10 cellular contexts compared by ENCODE assay signal in the genomic region with DNA sequence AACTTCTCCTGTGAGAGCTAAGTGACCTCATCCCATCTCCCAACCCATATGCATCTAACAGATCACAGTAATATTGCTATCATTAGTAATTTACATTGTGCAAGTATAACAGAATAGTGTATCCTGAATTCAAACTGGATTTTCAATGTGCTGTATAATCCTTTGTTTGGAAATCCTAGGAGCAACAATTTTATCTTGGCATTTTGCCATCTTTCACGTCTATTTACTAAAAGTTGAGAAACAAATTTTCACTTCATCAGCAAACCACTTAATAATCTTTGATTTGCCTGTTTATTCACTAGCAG. TPM values are rescaled to one million over a fixed set of nuclear protein-coding genes. Genes with fewer than 3 reads are reported as not detected.
A peak's percentile ranks its signal among the peaks of the same experiment; 100 is the strongest.
DNase-seq lines count a peak whose midpoint lies in the region; ATAC-seq, FAIRE-seq and TF ChIP-seq lines count a peak whose summit lies in the region.
"Had no signal": no experiment of that assay in that cellular context is flagged by ENCODE, and none has a peak within 500 bp of the region (broad histone marks: within the 10 kb centered on the region; RNA-seq: fewer than 3 reads in every experiment).

No MANE protein-coding gene starts in this region.

- H3K4ac ChIP-seq in neuronal stem cell (ENCODE audit: low read length) = no peak overlapping the region

- no peak overlapping the region for H2BK120ac ChIP-seq in neuronal stem cell (ENCODE audit: low read depth, low read length)

- H3K4me1 Mint-ChIP-seq in activated CD4-positive, alpha-beta memory T cell treated with anti-CD3 and anti-CD28 coated beads, Interleukin-2, amount 10 ng/mL, durations not matched to agents 7 days and 5 days = peaks cover 54% of the 10 kb centered on the region
- peaks cover 19% of the 10 kb centered on the region for H3K4me1 Mint-ChIP-seq in stimulated activated memory B cell treated with anti-CD40 and anti-IgM and Interleukin-4, amounts not matched to agents 10 μg/mL and 1 μg/mL and 100 μg/mL, for 72 hours

- H3K9me3 Mint-ChIP-seq in activated CD4-positive, alpha-beta memory T cell treated with anti-CD3 and anti-CD28 coated beads, Interleukin-2, amount 10 ng/mL, durations not matched to agents 7 days and 5 days = no peaks in the 10 kb centered on the region
- H3K9me3 Mint-ChIP-seq in stimulated activated memory B cell treated with anti-CD40 and anti-IgM and Interleukin-4, amounts not matched to agents 10 μg/mL and 1 μg/mL and 100 μg/mL, for 72 hours = peaks cover 3% of the 10 kb centered on the region

- H2AFZ ChIP-seq in HepG2 (ENCODE audit: low read length) (no peak overlapping the region), neuronal stem cell (ENCODE audit: low read length) (no peak overlapping the region)

- TF ChIP-seq EP300 in HepG2 (IDR thresholded peaks at IDR 0.05; ENCODE audit: low read depth in 2 of 2, low read length in 2 of 2) (no peak), HepG2 (CRISPR knock-in tag; IDR thresholded peaks at IDR 0.05; ENCODE audit: borderline replicate concordance) (no peak), upper lobe of left lung (IDR thresholded peaks at IDR 0.05) (no peak)

- H3K27me3 ChIP-seq in HepG2 (ENCODE audit: control insufficient read depth in 1 of 2, insufficient read depth in 2 of 2, low read length in 2 of 2) (no peaks in the 10 kb centered on the region; a peak in 2 of 5 replicates), right lobe of liver (no peaks in the 10 kb centered on the region), iPS-20b (ENCODE audit: insufficient read depth, low read length) (no peaks in the 10 kb centered on the region), upper lobe of left lung (no peaks in the 10 kb centered on the region), neuronal stem cell (ENCODE audit: control insufficient read depth in 3 of 3, insufficient read depth in 3 of 3, low read depth in 1 of 3, low read length in 3 of 3) (no peaks in the 10 kb centered on the region)

- H2BK5ac ChIP-seq in neuronal stem cell (ENCODE audit: low read length) = no peak overlapping the region

- H3K27me3 Mint-ChIP-seq in activated CD4-positive, alpha-beta memory T cell treated with anti-CD3 and anti-CD28 coated beads, Interleukin-2, amount 10 ng/mL, durations not matched to agents 7 days and 5 days = no peaks in the 10 kb centered on the region
- H3K27me3 Mint-ChIP-seq in stimulated activated memory B cell treated with anti-CD40 and anti-IgM and Interleukin-4, amounts not matched to agents 10 μg/mL and 1 μg/mL and 100 μg/mL, for 72 hours = peaks cover 53% of the 10 kb centered on the region

- TF ChIP-seq CTCF in HepG2 (CRISPR knock-in tag; IDR thresholded peaks at IDR 0.05) (no peak), right lobe of liver (IDR thresholded peaks at IDR 0.05) (no peak), upper lobe of left lung (IDR thresholded peaks at IDR 0.05) (no peak)

- H3K14ac ChIP-seq in neuronal stem cell (ENCODE audit: low read length) = no peak overlapping the region

- FAIRE-seq in HepG2 (lab: Jason Lieb, UNC) = no peak

- peaks cover 58% of the 10 kb centered on the region for H3K36me3 Mint-ChIP-seq in activated CD4-positive, alpha-beta memory T cell treated with anti-CD3 and anti-CD28 coated beads, Interleukin-2, amount 10 ng/mL, durations not matched to agents 7 days and 5 days (ENCODE audit: low read depth)
- no peaks in the 10 kb centered on the region for H3K36me3 Mint-ChIP-seq in stimulated activated memory B cell treated with anti-CD40 and anti-IgM and Interleukin-4, amounts not matched to agents 10 μg/mL and 1 μg/mL and 100 μg/mL, for 72 hours

- H3K79me1 ChIP-seq in neuronal stem cell (ENCODE audit: low read depth, low read length) = peaks cover 5% of the 10 kb centered on the region

- H3K4me3 ChIP-seq in HepG2 (replicated peaks in 1 of 3; ENCODE audit: insufficient read depth in 1 of 3, low read depth in 2 of 3, low read length in 3 of 3) (peak overlapping the region; percentile 87 to 98 (median 95); a peak in 5 of 6 replicates), right lobe of liver (no peak overlapping the region), iPS-20b (ENCODE audit: low read length) (peak overlapping the region; percentile 99), upper lobe of left lung (peak overlapping the region in 1 of 4 donors; percentile 86), neuronal stem cell (ENCODE audit: low read length in 2 of 2) (no peak overlapping the region)

- intact Hi-C loops in HepG2 (cut with micrococcal nuclease; ENCODE audit: unreplicated experiment) (no loop called here), right lobe of liver (cut with DNase I) (loop anchor here in 1 of 2 donors (10.0 kb wide), 1 partner anchor 126 kb away; no protein-coding TSS in a partner anchor)

- H3K4me1 ChIP-seq in HepG2 (ENCODE audit: insufficient read depth, low read length) (peaks cover 57% of the 10 kb centered on the region), right lobe of liver (peaks cover 0 to 15% (median 7%) of the 10 kb centered on the region in 4 donors), iPS-20b (ENCODE audit: insufficient read depth, low read length) (peaks cover 17% of the 10 kb centered on the region), upper lobe of left lung (peaks cover 39 to 66% (median 45%) of the 10 kb centered on the region in 4 donors), neuronal stem cell (ENCODE audit: control insufficient read depth in 2 of 2, insufficient read depth in 1 of 2, low read depth in 1 of 2, low read length in 2 of 2) (peaks cover 0 to 7% of the 10 kb centered on the region in 2 donors)

- peaks cover 29% of the 10 kb centered on the region for H4K20me1 ChIP-seq in HepG2 (ENCODE audit: insufficient read depth, low read length)

- H3K9me3 ChIP-seq in HepG2 (ENCODE audit: low read length) (no peaks in the 10 kb centered on the region), right lobe of liver (no peaks in the 10 kb centered on the region), iPS-20b (ENCODE audit: insufficient read depth, low read depth, low read length) (no peaks in the 10 kb centered on the region), upper lobe of left lung (no peaks in the 10 kb centered on the region), neuronal stem cell (replicated peaks in 1 of 2; ENCODE audit: control insufficient read depth in 2 of 2, insufficient read depth in 1 of 2, low read depth in 1 of 2, low read length in 2 of 2) (no peaks in the 10 kb centered on the region)

- H3K4me2 ChIP-seq in HepG2 (ENCODE audit: low read depth, low read length) (peak overlapping the region; percentile 86), neuronal stem cell (ENCODE audit: insufficient read depth, low read length, poor library complexity, severe bottlenecking) (no peak overlapping the region)

- TF ChIP-seq RAD21 in HepG2 (CRISPR knock-in tag; IDR thresholded peaks at IDR 0.05) = no peak

- H3K9ac ChIP-seq in HepG2 (ENCODE audit: insufficient read depth, low read depth, low read length) (peak overlapping the region; percentile 97), iPS-20b (ENCODE audit: low read depth, low read length) (peak overlapping the region; percentile 93; the same call in 1 of the 2 replicates), neuronal stem cell (ENCODE audit: low read depth, low read length, poor library complexity) (no peak overlapping the region)

- 0% methylated on average over 1 of the region's 1 CpG for WGBS in HepG2 (ENCODE audit: low lambda C conversion rate)
- 0% methylated on average over 1 of the region's 1 CpG for WGBS in right lobe of liver (ENCODE audit: insufficient coverage, low coverage, low lambda C conversion rate, missing lambda C conversion rate)
- 0 to 5% methylated on average over 1 of the region's 1 CpG for WGBS in upper lobe of left lung, 2 donors
- no CpG with 5 or more reads among the region's 1 CpG for WGBS in neuronal stem cell (ENCODE audit: extremely low coverage in 2 of 2, insufficient read length in 2 of 2, insufficient replicate concordance in 1 of 2), 2 donors

- H3K36me3 ChIP-seq in HepG2 (replicated peaks in 1 of 2; ENCODE audit: control insufficient read depth in 1 of 2, insufficient read depth in 2 of 2, low read length in 2 of 2) (peaks cover 2 to 7% of the 10 kb centered on the region in 2 experiments; a peak in 2 of 5 replicates), right lobe of liver (no peaks in the 10 kb centered on the region), iPS-20b (ENCODE audit: insufficient read depth, low read depth, low read length) (no peaks in the 10 kb centered on the region), upper lobe of left lung (no peaks in the 10 kb centered on the region), neuronal stem cell (replicated peaks in 1 of 2; ENCODE audit: control insufficient read depth in 2 of 2, insufficient read depth in 2 of 2, low read length in 2 of 2) (peaks cover 0 to 6% of the 10 kb centered on the region in 2 donors)

- H2BK12ac ChIP-seq in neuronal stem cell (ENCODE audit: low read length) = no peak overlapping the region

- CTCF ChIA-PET in HepG2 (lab: Yijun Ruan, JAX; ENCODE audit: low intra/inter-chr PET ratio, low total read pairs) = no interaction called here
- CTCF ChIA-PET in activated CD4-positive, alpha-beta memory T cell treated with anti-CD3 and anti-CD28 coated beads, Interleukin-2, amount 10 ng/mL, durations not matched to agents 7 days and 5 days (lab: Charles Lee) = interaction anchor here (0.7 to 11.9 kb wide), 7 partner anchors 10 to 125 kb away, joined by 3 to 109 read pairs (median 8); no protein-coding TSS in a partner anchor

- POLR2A ChIA-PET in HepG2 (lab: Yijun Ruan, JAX) = interaction anchor here (0.8 to 8.5 kb wide), 4 partner anchors 17 to 152 kb away, joined by 3 to 65 read pairs (median 26); partner anchors contain the start of genes GALM and SRSF7
- POLR2A ChIA-PET in activated CD4-positive, alpha-beta memory T cell treated with anti-CD3 and anti-CD28 coated beads, Interleukin-2, amount 10 ng/mL, durations not matched to agents 7 days and 5 days (lab: Charles Lee) = interaction anchor here (0.6 to 26.4 kb wide), 22 partner anchors 6 to 522 kb away, joined by 3 to 646 read pairs (median 9); partner anchors contain the start of genes GALM, SOS1 and SRSF7

- H3K27ac Mint-ChIP-seq in activated CD4-positive, alpha-beta memory T cell treated with anti-CD3 and anti-CD28 coated beads, Interleukin-2, amount 10 ng/mL, durations not matched to agents 7 days and 5 days = peak overlapping the region; percentile 84
- no peak overlapping the region for H3K27ac Mint-ChIP-seq in stimulated activated memory B cell treated with anti-CD40 and anti-IgM and Interleukin-4, amounts not matched to agents 10 μg/mL and 1 μg/mL and 100 μg/mL, for 72 hours

- H2AK5ac ChIP-seq in neuronal stem cell (ENCODE audit: low read depth, low read length) = no peak overlapping the region

- in situ Hi-C loops in HepG2 (cut with HindIII; ENCODE audit: extremely low pct_ligation_motif_present, low pct_unique_long_range_greater_than_20kb) = no loop called here

- no TSS peak for BruUV-seq in HepG2 (replicated peaks; lab: Mats Ljungman, UMichigan)

- peak overlapping the region; percentile 89 for H3K4me3 Mint-ChIP-seq in activated CD4-positive, alpha-beta memory T cell treated with anti-CD3 and anti-CD28 coated beads, Interleukin-2, amount 10 ng/mL, durations not matched to agents 7 days and 5 days
- no peak overlapping the region for H3K4me3 Mint-ChIP-seq in stimulated activated memory B cell treated with anti-CD40 and anti-IgM and Interleukin-4, amounts not matched to agents 10 μg/mL and 1 μg/mL and 100 μg/mL, for 72 hours

- no peak overlapping the region for H4K91ac ChIP-seq in neuronal stem cell (ENCODE audit: low read depth, low read length, poor library complexity)

- no peak overlapping the region for H3K23ac ChIP-seq in neuronal stem cell (ENCODE audit: low read depth, low read length, poor library complexity)

- TF ChIP-seq POLR2A in HepG2 (IDR thresholded peaks at IDR 0.05; ENCODE audit: insufficient read depth in 1 of 2, low read depth in 2 of 2, low read length in 2 of 2) (0 out of 4 replicates have a peak, but pooled peaks of 1 of the 2 experiments have one; percentile 3), right lobe of liver (IDR thresholded peaks at IDR 0.05) (no peak), upper lobe of left lung (IDR thresholded peaks at IDR 0.05) (no peak)

- no peak for ATAC-seq in HepG2
- ATAC-seq in right lobe of liver = no peak
- no peak for ATAC-seq in upper lobe of left lung (ENCODE audit: low FRiP score in 2 of 2)
- no peak for ATAC-seq in stimulated activated memory B cell treated with anti-CD40 and anti-IgM and Interleukin-4, amounts not matched to agents 10 μg/mL and 1 μg/mL and 100 μg/mL, for 72 hours

- no peak overlapping the region for H4K8ac ChIP-seq in neuronal stem cell (ENCODE audit: low read depth, low read length)

- no peak overlapping the region for H2BK15ac ChIP-seq in neuronal stem cell (ENCODE audit: low read length)

- DNase-seq in HepG2 (ENCODE audit: low spot score) (peak; percentile 39), right lobe of liver (no peak), upper lobe of left lung (no peak), Kasumi-1 (lab: John Stamatoyannopoulos, UW) (no peak), neuronal stem cell (ENCODE audit: low spot score) (no peak)
- DNase-seq in activated CD4-positive, alpha-beta memory T cell treated with anti-CD3 and anti-CD28 coated beads, Interleukin-2, amount 10 ng/mL, durations not matched to agents 7 days and 5 days = no peak
- DNase-seq: activated effector memory CD4-positive, alpha-beta T cell treated with anti-CD3 and anti-CD28 coated beads, Interleukin-2, amount 50 U/mL, for 16 hours; stimulated activated CD4-positive, alpha-beta T cell treated with anti-CD3 and anti-CD28 coated beads, Interleukin-1b, Interleukin-23, amount 100 ng/mL, for 48 hours had no signal

- H3K79me2 ChIP-seq in HepG2 (ENCODE audit: insufficient read depth, low read length) = peaks cover 82% of the 10 kb centered on the region

- H3K27ac ChIP-seq in HepG2 (ENCODE audit: extremely low read length, insufficient read depth, low read length) (peak overlapping the region; percentile 92), right lobe of liver (no peak overlapping the region), iPS-20b (ENCODE audit: low read length) (no peak overlapping the region), upper lobe of left lung (peak overlapping the region in 3 of 4 donors; percentile 4 to 29 (median 18)), neuronal stem cell (replicated peaks; ENCODE audit: low read length) (no peak overlapping the region)

- H3K18ac ChIP-seq in neuronal stem cell (ENCODE audit: low read length) = no peak overlapping the region

RNA-seq across cellular contexts. Expression of gene HNRNPLL, which starts 3.8 kb away (rescaled TPM):
- 91.9 and 103 TPM in 2 replicates for total RNA-seq in HepG2 (2016; rRNA removed; fragmentation: Illumina TruSeq; extraction: Trizol)
- total RNA-seq in HepG2 (2016; cell fraction: cytosol; rRNA removed; fragmentation: Illumina TruSeq; extraction: Trizol; ENCODE audit: low read depth) = 52.7 and 54.6 TPM in 2 replicates
- total RNA-seq in HepG2 (2016; cell fraction: insoluble cytoplasmic fraction; rRNA removed; fragmentation: Illumina TruSeq; extraction: Trizol) = 92.9 and 108 TPM in 2 replicates
- 54.8 and 56.7 TPM in 2 replicates for total RNA-seq in HepG2 (2016; cell fraction: membrane; rRNA removed; fragmentation: Illumina TruSeq; extraction: Trizol)
- 147 and 151 TPM in 2 replicates for total RNA-seq in HepG2 (2016; cell fraction: nucleus; rRNA removed; fragmentation: Illumina TruSeq; extraction: Trizol)
- 34.3 and 49.4 TPM in 2 replicates for polyA plus RNA-seq in HepG2 (2011; rRNA removed)
- 17.6 and 20.9 TPM in 2 replicates for polyA plus RNA-seq in HepG2 (2011; cell fraction: cytosol; rRNA removed)
- 29.2 and 34.2 TPM in 2 replicates for polyA plus RNA-seq in HepG2 (2011; cell fraction: nucleus; rRNA removed)
- polyA plus RNA-seq in HepG2 (2012) = 32.8 and 45.3 TPM in 2 replicates
- 13.0 and 17.4 TPM in 2 replicates for polyA plus RNA-seq in HepG2 (2016; cell fraction: cytosol; fragmentation: Illumina TruSeq; extraction: Trizol; ENCODE audit: low read depth)
- polyA plus RNA-seq in HepG2 (2016; cell fraction: insoluble cytoplasmic fraction; fragmentation: Illumina TruSeq; extraction: Trizol; ENCODE audit: low read depth) = 75.8 and 78.0 TPM in 2 replicates
- polyA plus RNA-seq in HepG2 (2016; cell fraction: membrane; fragmentation: Illumina TruSeq; extraction: Trizol; ENCODE audit: low read depth) = 27.6 and 27.9 TPM in 2 replicates
- polyA plus RNA-seq in HepG2 (2016; cell fraction: nucleus; fragmentation: Illumina TruSeq; extraction: Trizol; ENCODE audit: insufficient read depth, low read depth) = 66.8 and 68.2 TPM in 2 replicates
- 14.7 and 21.6 TPM in 2 replicates for polyA minus RNA-seq in HepG2 (2011; rRNA and poly(A)+ RNA removed; ENCODE audit: low replicate concordance)
- 25.8 and 30.8 TPM in 2 replicates for polyA minus RNA-seq in HepG2 (2011; cell fraction: cytosol; rRNA and poly(A)+ RNA removed)
- 227 and 258 TPM in 2 replicates for polyA minus RNA-seq in HepG2 (2011; cell fraction: nucleus; rRNA and poly(A)+ RNA removed)
- total RNA-seq in right lobe of liver = 10 to 100 TPM in 5 of 6 experiments, 1 to 10 TPM in 1; 9.2 to 15.9 (median 13.9) TPM
- 100 to 1,000 TPM; 104 to 119 TPM for total RNA-seq in activated CD4-positive, alpha-beta memory T cell treated with anti-CD3 and anti-CD28 coated beads, Interleukin-2, amount 10 ng/mL, durations not matched to agents 7 days and 5 days
- total RNA-seq in upper lobe of left lung = 10 to 100 TPM; 41.0 to 71.3 (median 46.2) TPM
- 38.1 TPM for polyA plus RNA-seq in neuronal stem cell (2013, experiment 1 of 2)
- 38.5 TPM for polyA plus RNA-seq in neuronal stem cell (2013, experiment 2 of 2)

Comparison
In these comparisons a context has a peak if more than half of its experiments do, and no peak if none do; other contexts are left out.
1. H3K27ac ChIP-seq: peak in HepG2 (single experiment) and upper lobe of left lung (3 of 4); none in right lobe of liver (0 of 3), iPS-20b (single experiment) and neuronal stem cell (single experiment).
2. H3K4me3 ChIP-seq: peak in HepG2 (3 of 3) and iPS-20b (single experiment); none in right lobe of liver (0 of 3) and neuronal stem cell (0 of 2).